17 cellular contexts compared by ENCODE assay signal in the genomic region with DNA sequence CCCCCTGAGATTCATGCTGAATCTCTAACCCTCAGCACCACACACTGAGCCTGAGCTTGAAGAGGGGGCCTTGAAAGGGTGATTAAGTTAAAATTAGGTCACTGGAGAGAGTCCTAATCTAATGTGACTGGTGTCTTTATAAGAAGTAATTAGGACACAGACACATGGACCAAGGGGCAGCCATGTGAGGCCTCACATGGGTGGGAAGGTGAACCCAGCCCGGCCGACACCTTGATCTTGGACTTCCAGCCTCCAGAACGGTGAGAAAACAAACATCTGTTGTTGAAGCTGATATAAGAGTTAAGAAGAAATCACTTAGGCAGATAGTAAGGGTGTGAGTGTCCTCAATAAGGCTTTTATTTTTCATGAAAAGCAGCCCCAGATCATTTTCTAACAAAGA. TPM values are rescaled to one million over a fixed set of nuclear protein-coding genes. Genes with fewer than 3 reads are reported as not detected.
DNase-seq lines count a peak whose midpoint lies in the region; ATAC-seq and TF ChIP-seq lines count a peak whose summit lies in the region.
"Had no signal": no experiment of that assay in that cellular context is flagged by ENCODE, and none has a peak within 500 bp of the region (broad histone marks: within the 10 kb centered on the region; RNA-seq: fewer than 3 reads in every experiment).

No MANE protein-coding gene starts in this region.

- DNase-seq in left lobe of liver (ENCODE audit: low spot score): peak; percentile 22
- peak; percentile 51 for DNase-seq in retina
- DNase-seq in NCI-H526 (lab: John Stamatoyannopoulos, UW): no peak
- DNase-seq: C1 segment of cervical spinal cord; Calu3; CD4-positive, alpha-beta memory T cell; COR-L47; DMS53; DMS79 treated with DMSO at 0.1 percent for 48 hours; GF-D8; H9; HFFc6 had no signal

- CTCF ChIA-PET in HEK293 (lab: Yijun Ruan, JAX): no interaction called here

- POLR2A ChIA-PET in HEK293 (lab: Yijun Ruan, JAX): no interaction called here

- H3K4me3 ChIP-seq in HEK293 (ENCODE audit: low read depth, low read length): no peak overlapping the region
- H3K4me3 ChIP-seq: GM23338 had no signal

- peaks cover 2% of the 10 kb centered on the region; the same call in 1 of the 2 replicates for H3K4me1 ChIP-seq in HEK293 (ENCODE audit: control insufficient read depth, insufficient read depth, low read length)

- H3K36me3 ChIP-seq in HEK293 (ENCODE audit: control insufficient read depth in 2 of 2, insufficient read depth in 1 of 2, low read length in 2 of 2): no peaks in the 10 kb centered on the region

- no peak overlapping the region for H3K27ac ChIP-seq in HEK293 (ENCODE audit: extremely low read depth, low read depth, low read length)

- no peaks in the 10 kb centered on the region for H3K9me3 ChIP-seq in HEK293 (ENCODE audit: control insufficient read depth, insufficient read depth, low read depth, low read length)

- no peak for TF ChIP-seq CTCF in HEK293 (tag by site-specific recombination; IDR thresholded peaks at IDR 0.05)

- ATAC-seq in left lobe of liver (no peak), HG02623 (IDR thresholded peaks at IDR 0.05; ENCODE audit: unreplicated experiment) (no peak), GM18909 (IDR thresholded peaks at IDR 0.05; ENCODE audit: poor library complexity, unreplicated experiment) (no peak)
- ATAC-seq: GM23338, HCT116 had no signal

TF ChIP-seq in HEK293, 187 proteins besides CTCF, POLR2A, EP300 and RAD21:
- TF ChIP-seq ZNF548 (tag by site-specific recombination; IDR thresholded peaks at IDR 0.05): peak; percentile 76
- TF ChIP-seq, protein P1, sequence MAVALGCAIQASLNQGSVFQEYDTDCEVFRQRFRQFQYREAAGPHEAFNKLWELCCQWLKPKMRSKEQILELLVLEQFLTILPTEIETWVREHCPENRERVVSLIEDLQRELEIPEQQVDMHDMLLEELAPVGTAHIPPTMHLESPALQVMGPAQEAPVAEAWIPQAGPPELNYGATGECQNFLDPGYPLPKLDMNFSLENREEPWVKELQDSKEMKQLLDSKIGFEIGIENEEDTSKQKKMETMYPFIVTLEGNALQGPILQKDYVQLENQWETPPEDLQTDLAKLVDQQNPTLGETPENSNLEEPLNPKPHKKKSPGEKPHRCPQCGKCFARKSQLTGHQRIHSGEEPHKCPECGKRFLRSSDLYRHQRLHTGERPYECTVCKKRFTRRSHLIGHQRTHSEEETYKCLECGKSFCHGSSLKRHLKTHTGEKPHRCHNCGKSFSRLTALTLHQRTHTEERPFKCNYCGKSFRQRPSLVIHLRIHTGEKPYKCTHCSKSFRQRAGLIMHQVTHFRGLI (tag by site-specific recombination; IDR thresholded peaks at IDR 0.05): no peak
TF ChIP-seq in HEK293: peak in this region for 1.

RNA-seq across cellular contexts. Expression of a gene that starts 7.1 kb away (rescaled TPM):
- 12.3 TPM for total RNA-seq in left lobe of liver

RNA-seq across cellular contexts. Expression of a gene that starts 46.7 kb away (rescaled TPM):
- 34.4 TPM for total RNA-seq in left lobe of liver

Comparison
In these comparisons a context has a peak if more than half of its experiments do, and no peak if none do; other contexts are left out.
1. DNase-seq: peak in left lobe of liver (single experiment) and retina (single experiment); none in NCI-H526 (0 of 2).